Comparison of ENCODE assay signal across 1 cellular context in genomic region chr16:16197966-16198365, GRCh38.
TF ChIP-seq lines count a peak whose summit lies in the region.

No MANE protein-coding gene starts in this region.

TF ChIP-seq in HepG2, 621 proteins besides CTCF, POLR2A, EP300 and RAD21:
- TF ChIP-seq AGO2 (optimal IDR thresholded peaks at IDR 0.05; ENCODE audit: low read depth, low read length) (peak; percentile 53), MAF1 (CRISPR knock-in tag; IDR thresholded peaks at IDR 0.05; ENCODE audit: borderline replicate concordance) (no peak)
